ENCODE assay signal across 29 cellular contexts in genomic region chrX:154140742-154141141, GRCh38. TPM values are rescaled to one million over a fixed set of nuclear protein-coding genes. Genes with fewer than 3 reads are reported as not detected.
A peak's percentile ranks its signal among the peaks of the same experiment; 100 is the strongest.
DNase-seq lines count a peak whose midpoint lies in the region; ATAC-seq and TF ChIP-seq lines count a peak whose summit lies in the region.
"Had no signal": no experiment of that assay in that cellular context is flagged by ENCODE, and none has a peak within 500 bp of the region (broad histone marks: within the 10 kb centered on the region; RNA-seq: fewer than 3 reads in every experiment).

No MANE protein-coding gene starts in this region.

- H3K4me1 ChIP-seq in HEK293 (ENCODE audit: control insufficient read depth, insufficient read depth, low read length) (no peaks in the 10 kb centered on the region), osteoblast (ENCODE audit: insufficient read depth, low read length) (no peaks in the 10 kb centered on the region)
- H3K4me1 ChIP-seq: BE2C had no signal

- TF ChIP-seq CTCF in HEK293 (tag by site-specific recombination; IDR thresholded peaks at IDR 0.05): no peak
- TF ChIP-seq CTCF in WERI-Rb-1 (IDR thresholded peaks at IDR 0.05; ENCODE audit: low read depth, low read length): no peak
- no peak for TF ChIP-seq CTCF in osteoblast (IDR thresholded peaks at IDR 0.05; ENCODE audit: extremely low read depth, low read depth, low read length)

- H3K27ac Mint-ChIP-seq in T-helper 2 cell treated with Interferon-gamma antibody and Interleukin-4, amounts not matched to agents 5 μg/mL and 100 μg/mL, for 36 hours: peak overlapping the region; percentile 36
- H3K27ac Mint-ChIP-seq in stimulated activated naive CD8-positive, alpha-beta T cell treated with anti-CD3 and anti-CD28 coated beads, Interleukin-15, amount 100 ng/mL, for 72 hours: no peak overlapping the region
- H3K27ac Mint-ChIP-seq: CD14-positive monocyte; CD4-positive, CD25-positive, alpha-beta regulatory T cell; CD8-positive, alpha-beta memory T cell had no signal

- no peak overlapping the region for H3K4me2 ChIP-seq in osteoblast (ENCODE audit: insufficient read depth, low read length)
- H3K4me2 ChIP-seq: BLaER1 had no signal

- DNase-seq in T-helper 2 cell treated with Interferon-gamma antibody and Interleukin-4, amounts not matched to agents 5 μg/mL and 100 μg/mL, for 36 hours (ENCODE audit: low spot score): no peak
- DNase-seq in T-helper 2 cell: no peak
- DNase-seq in WERI-Rb-1: peak; percentile 48
- peak; percentile 45 for DNase-seq in osteoblast (ENCODE audit: insufficient read length, low spot score, missing footprints)
- DNase-seq in erythroblast (lab: John Stamatoyannopoulos, UW): no peak
- DNase-seq in stimulated activated naive CD8-positive, alpha-beta T cell treated with anti-CD3 and anti-CD28 coated beads, Interleukin-15, amount 100 ng/mL, for 72 hours: no peak
- DNase-seq: 8988T; ACHN; BE2C; C1 segment of cervical spinal cord; CD4-positive, alpha-beta memory T cell; CD4-positive, CD25-positive, alpha-beta regulatory T cell; CD8-positive, alpha-beta memory T cell; COR-L47; DMS 273 treated with DMSO at 0.1 percent for 48 hours; DMS153; DMS53; DMS79; DND-41; EL; GDM1 had no signal

- H3K27ac ChIP-seq in HEK293 (ENCODE audit: extremely low read depth, low read depth, low read length) (no peak overlapping the region), WERI-Rb-1 (peak overlapping the region; percentile 78), osteoblast (ENCODE audit: low read depth, low read length) (no peak overlapping the region)
- H3K27ac ChIP-seq: BLaER1 had no signal

- no peaks in the 10 kb centered on the region for H4K20me1 ChIP-seq in osteoblast (ENCODE audit: insufficient read depth, low read length)
- H4K20me1 ChIP-seq: BLaER1 had no signal

- no peaks in the 10 kb centered on the region for H3K9me3 ChIP-seq in HEK293 (ENCODE audit: control insufficient read depth, insufficient read depth, low read depth, low read length)
- no peaks in the 10 kb centered on the region for H3K9me3 ChIP-seq in WERI-Rb-1 (ENCODE audit: severe bottlenecking)
- H3K9me3 ChIP-seq in osteoblast (ENCODE audit: low read depth, low read length): no peaks in the 10 kb centered on the region
- H3K9me3 ChIP-seq: BE2C had no signal

- no peaks in the 10 kb centered on the region for H3K27me3 ChIP-seq in WERI-Rb-1 (ENCODE audit: insufficient read depth, low read depth, severe bottlenecking)
- H3K27me3 ChIP-seq in osteoblast (ENCODE audit: insufficient read depth, low read length): peaks cover 16% of the 10 kb centered on the region
- H3K27me3 ChIP-seq: BE2C had no signal

- TF ChIP-seq POLR2A in erythroblast (IDR thresholded peaks at IDR 0.05; ENCODE audit: low read length): no peak

- H2AFZ ChIP-seq in osteoblast (ENCODE audit: low read length): no peak overlapping the region

- CTCF ChIA-PET in HEK293 (lab: Yijun Ruan, JAX): interaction anchor here (0.6 kb wide), 1 partner anchor 9 kb away, joined by 3 read pairs; no protein-coding TSS in a partner anchor

- H3K4me3 ChIP-seq in HEK293 (ENCODE audit: low read depth, low read length) (no peak overlapping the region), WERI-Rb-1 (ENCODE audit: low read depth, low read length) (no peak overlapping the region), osteoblast (ENCODE audit: insufficient read depth, low read length) (no peak overlapping the region)
- H3K4me3 ChIP-seq: BLaER1, GM12878 had no signal

- H3K27me3 Mint-ChIP-seq in T-helper 2 cell treated with Interferon-gamma antibody and Interleukin-4, amounts not matched to agents 5 μg/mL and 100 μg/mL, for 36 hours (ENCODE audit: low read depth): peaks cover 2% of the 10 kb centered on the region
- H3K27me3 Mint-ChIP-seq in stimulated activated naive CD8-positive, alpha-beta T cell treated with anti-CD3 and anti-CD28 coated beads, Interleukin-15, amount 100 ng/mL, for 72 hours: no peaks in the 10 kb centered on the region
- H3K27me3 Mint-ChIP-seq: CD4-positive, alpha-beta memory T cell had no signal

- POLR2A ChIA-PET in HEK293 (lab: Yijun Ruan, JAX): no interaction called here

- H3K36me3 Mint-ChIP-seq in T-helper 2 cell treated with Interferon-gamma antibody and Interleukin-4, amounts not matched to agents 5 μg/mL and 100 μg/mL, for 36 hours (ENCODE audit: low read depth): no peaks in the 10 kb centered on the region
- H3K36me3 Mint-ChIP-seq: CD4-positive, alpha-beta memory T cell; CD4-positive, CD25-positive, alpha-beta regulatory T cell had no signal

- H3K9me3 Mint-ChIP-seq in T-helper 2 cell treated with Interferon-gamma antibody and Interleukin-4, amounts not matched to agents 5 μg/mL and 100 μg/mL, for 36 hours: no peaks in the 10 kb centered on the region
- H3K9me3 Mint-ChIP-seq in stimulated activated naive CD8-positive, alpha-beta T cell treated with anti-CD3 and anti-CD28 coated beads, Interleukin-15, amount 100 ng/mL, for 72 hours: no peaks in the 10 kb centered on the region
- H3K9me3 Mint-ChIP-seq: CD8-positive, alpha-beta memory T cell had no signal

- ATAC-seq in GM19455 (IDR thresholded peaks at IDR 0.05; ENCODE audit: unreplicated experiment): no peak
- ATAC-seq in stimulated activated naive CD8-positive, alpha-beta T cell treated with anti-CD3 and anti-CD28 coated beads, Interleukin-15, amount 100 ng/mL, for 72 hours: no peak
- ATAC-seq: GM12878 had no signal

- no peaks in the 10 kb centered on the region for H3K36me3 ChIP-seq in HEK293 (ENCODE audit: control insufficient read depth in 2 of 2, insufficient read depth in 1 of 2, low read length in 2 of 2)
- H3K36me3 ChIP-seq in WERI-Rb-1: no peaks in the 10 kb centered on the region
- no peaks in the 10 kb centered on the region for H3K36me3 ChIP-seq in osteoblast (ENCODE audit: insufficient read depth, low read length)
- H3K36me3 ChIP-seq: BE2C, BLaER1 had no signal

- no peak overlapping the region for H3K4me3 Mint-ChIP-seq in T-helper 2 cell treated with Interferon-gamma antibody and Interleukin-4, amounts not matched to agents 5 μg/mL and 100 μg/mL, for 36 hours
- H3K4me3 Mint-ChIP-seq in stimulated activated naive CD8-positive, alpha-beta T cell treated with anti-CD3 and anti-CD28 coated beads, Interleukin-15, amount 100 ng/mL, for 72 hours: no peak overlapping the region
- H3K4me3 Mint-ChIP-seq: CD14-positive monocyte; CD4-positive, alpha-beta memory T cell; CD4-positive, CD25-positive, alpha-beta regulatory T cell; CD8-positive, alpha-beta memory T cell had no signal

- H3K79me2 ChIP-seq in osteoblast (ENCODE audit: insufficient read depth, low read length): no peaks in the 10 kb centered on the region

- H3K4me1 Mint-ChIP-seq in T-helper 2 cell treated with Interferon-gamma antibody and Interleukin-4, amounts not matched to agents 5 μg/mL and 100 μg/mL, for 36 hours (ENCODE audit: low read depth): peaks cover 7% of the 10 kb centered on the region
- H3K4me1 Mint-ChIP-seq in stimulated activated naive CD8-positive, alpha-beta T cell treated with anti-CD3 and anti-CD28 coated beads, Interleukin-15, amount 100 ng/mL, for 72 hours: peaks cover 13% of the 10 kb centered on the region

TF ChIP-seq in HEK293, 187 proteins besides CTCF, POLR2A, EP300 and RAD21 (continues in another document):
- TF ChIP-seq PRDM1 (tag by site-specific recombination; IDR thresholded peaks at IDR 0.05) (no peak), ZBTB1 (tag by site-specific recombination; IDR thresholded peaks at IDR 0.05) (no peak), MYNN (tag by site-specific recombination; IDR thresholded peaks at IDR 0.05; ENCODE audit: borderline replicate concordance) (no peak), ZNF571 (tag by site-specific recombination; IDR thresholded peaks at IDR 0.05) (no peak), ZNF645 (tag by site-specific recombination; IDR thresholded peaks at IDR 0.05) (no peak), FEZF1 (tag by site-specific recombination; IDR thresholded peaks at IDR 0.05) (no peak), SETDB1 (IDR thresholded peaks at IDR 0.05; ENCODE audit: insufficient read length, low read length) (no peak), ZNF585B (tag by site-specific recombination; IDR thresholded peaks at IDR 0.05) (no peak), EGR2 (tag by site-specific recombination; IDR thresholded peaks at IDR 0.05; ENCODE audit: low read depth) (peak; percentile 31; the same call in 1 of the 2 replicates), HOXC10 (CRISPR knock-in tag; IDR thresholded peaks at IDR 0.05) (no peak), ZNF214 (tag by site-specific recombination; IDR thresholded peaks at IDR 0.05; ENCODE audit: borderline replicate concordance) (no peak), ZFHX2 (tag by site-specific recombination; conservative IDR thresholded peaks at IDR 0.05) (peak; percentile 43), ZNF221 (tag by site-specific recombination; IDR thresholded peaks at IDR 0.05; ENCODE audit: borderline replicate concordance) (no peak), ZNF146 (tag by site-specific recombination; IDR thresholded peaks at IDR 0.05) (no peak)
- TF ChIP-seq, protein P1, sequence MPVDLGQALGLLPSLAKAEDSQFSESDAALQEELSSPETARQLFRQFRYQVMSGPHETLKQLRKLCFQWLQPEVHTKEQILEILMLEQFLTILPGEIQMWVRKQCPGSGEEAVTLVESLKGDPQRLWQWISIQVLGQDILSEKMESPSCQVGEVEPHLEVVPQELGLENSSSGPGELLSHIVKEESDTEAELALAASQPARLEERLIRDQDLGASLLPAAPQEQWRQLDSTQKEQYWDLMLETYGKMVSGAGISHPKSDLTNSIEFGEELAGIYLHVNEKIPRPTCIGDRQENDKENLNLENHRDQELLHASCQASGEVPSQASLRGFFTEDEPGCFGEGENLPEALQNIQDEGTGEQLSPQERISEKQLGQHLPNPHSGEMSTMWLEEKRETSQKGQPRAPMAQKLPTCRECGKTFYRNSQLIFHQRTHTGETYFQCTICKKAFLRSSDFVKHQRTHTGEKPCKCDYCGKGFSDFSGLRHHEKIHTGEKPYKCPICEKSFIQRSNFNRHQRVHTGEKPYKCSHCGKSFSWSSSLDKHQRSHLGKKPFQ (tag by site-specific recombination; IDR thresholded peaks at IDR 0.05): no peak

RNA-seq across cellular contexts. Expression of gene OPN1LW, which starts 3.3 kb away (rescaled TPM):
- total RNA-seq in osteoblast: not detected in 2 replicates
- total RNA-seq: A673; CD4-positive, alpha-beta memory T cell; CD4-positive, CD25-positive, alpha-beta regulatory T cell; CD8-positive, alpha-beta memory T cell; Daoy; G401; GM12878 had no signal

RNA-seq across cellular contexts. Expression of gene OPN1MW, which starts 41.7 kb away (rescaled TPM):
- total RNA-seq in osteoblast: not detected in 2 replicates
- total RNA-seq: A673; CD4-positive, alpha-beta memory T cell; CD4-positive, CD25-positive, alpha-beta regulatory T cell; CD8-positive, alpha-beta memory T cell; Daoy; G401; GM12878 had no signal

RNA-seq across cellular contexts. Expression of gene MECP2, which starts 43.2 kb away (rescaled TPM):
- 31.1 and 33.3 TPM in 2 replicates for total RNA-seq in osteoblast

Comparison
In these comparisons a context has a peak if more than half of its experiments do, and no peak if none do; other contexts are left out.
1. DNase-seq: peak in WERI-Rb-1 (single experiment) and osteoblast (single experiment); none in T-helper 2 cell treated with Interferon-gamma antibody and Interleukin-4, amounts not matched to agents 5 μg/mL and 100 μg/mL, for 36 hours (single experiment), T-helper 2 cell (0 of 5), erythroblast (0 of 2) and stimulated activated naive CD8-positive, alpha-beta T cell treated with anti-CD3 and anti-CD28 coated beads, Interleukin-15, amount 100 ng/mL, for 72 hours (0 of 2).